Comparison of ENCODE assay signal across 11 cellular contexts in genomic region chr1:207453710-207454045, GRCh38. TPM values are rescaled to one million over a fixed set of nuclear protein-coding genes. Genes with fewer than 3 reads are reported as not detected.
DNase-seq lines count a peak whose midpoint lies in the region; ATAC-seq, FAIRE-seq and TF ChIP-seq lines count a peak whose summit lies in the region.
"Had no signal": no experiment of that assay in that cellular context is flagged by ENCODE, and none has a peak within 500 bp of the region (broad histone marks: within the 10 kb centered on the region; RNA-seq: fewer than 3 reads in every experiment).

No MANE protein-coding gene starts in this region.

- H2AFZ ChIP-seq in Karpas-422 (ENCODE audit: low read length) = no peak overlapping the region

- H3K9me2 ChIP-seq in Karpas-422 (replicated peaks; ENCODE audit: insufficient read depth, low read length) = no peaks in the 10 kb centered on the region

- H3K36me3 ChIP-seq in colonic mucosa = no peaks in the 10 kb centered on the region
- H3K36me3 ChIP-seq in pancreas = no peaks in the 10 kb centered on the region
- H3K36me3 ChIP-seq in Karpas-422 (ENCODE audit: insufficient read depth, low read length) = no peaks in the 10 kb centered on the region
- H3K36me3 ChIP-seq: MG63 had no signal

- no peaks in the 10 kb centered on the region for H3K79me2 ChIP-seq in Karpas-422 (ENCODE audit: low read length)

- no peak for DNase-seq in GM12865 (ENCODE audit: low read depth)
- no peak for DNase-seq in colonic mucosa
- DNase-seq in pancreas = no peak
- DNase-seq in stimulated activated CD4-positive, alpha-beta T cell treated with anti-CD3 and anti-CD28 coated beads, Interleukin-15, amount 100 ng/mL, for 24 hours = no peak
- no peak for DNase-seq in Karpas-422
- no peak for DNase-seq in DMS153 treated with DMSO at 0.1 percent for 48 hours (lab: John Stamatoyannopoulos, UW; ENCODE audit: unreplicated experiment)
- no peak for DNase-seq in NOMO-1 (lab: John Stamatoyannopoulos, UW; ENCODE audit: unreplicated experiment in 2 of 2)

- H3K4me1 ChIP-seq in colonic mucosa (peaks cover 7% of the 10 kb centered on the region), pancreas (no peaks in the 10 kb centered on the region), Karpas-422 (ENCODE audit: low read length) (peaks cover 9% of the 10 kb centered on the region)

- intact Hi-C loops in colonic mucosa (cut with DNase I) (no loop called here), pancreas (cut with DNase I) (no loop called here)

- no peak for TF ChIP-seq CTCF in GM12865 (IDR thresholded peaks at IDR 0.05; ENCODE audit: insufficient read depth, low read depth, low read length, missing control alignments)
- no peak for TF ChIP-seq CTCF in colonic mucosa (IDR thresholded peaks at IDR 0.05)
- TF ChIP-seq CTCF in pancreas (IDR thresholded peaks at IDR 0.05) = no peak

- peak overlapping the region; percentile 76 for H3K4me3 ChIP-seq in GM12865 (ENCODE audit: low read depth, low read length)
- peak overlapping the region; percentile 54 for H3K4me3 ChIP-seq in colonic mucosa
- peak overlapping the region in 3 of 4 donors; percentile 11 to 62 (median 41) for H3K4me3 ChIP-seq in pancreas
- H3K4me3 ChIP-seq in Karpas-422 (ENCODE audit: low read length) = no peak overlapping the region

- no peaks in the 10 kb centered on the region for H4K20me1 ChIP-seq in Karpas-422 (ENCODE audit: insufficient read depth, low read depth, low read length)

- no peaks in the 10 kb centered on the region for H3K9me3 ChIP-seq in colonic mucosa
- no peaks in the 10 kb centered on the region for H3K9me3 ChIP-seq in pancreas
- H3K9me3 ChIP-seq in Karpas-422 (ENCODE audit: low read length) = no peaks in the 10 kb centered on the region
- H3K9me3 ChIP-seq: MG63 had no signal

- WGBS in pancreas, 2 donors = 1 to 6% methylated on average over 1 of the region's 1 CpG

- H3K4me2 ChIP-seq in Karpas-422 (ENCODE audit: low read depth, low read length, poor library complexity, severe bottlenecking) = no peak overlapping the region

- peaks cover 27% of the 10 kb centered on the region for H3K27me3 ChIP-seq in colonic mucosa
- peaks cover 0 to 7% (median 0%) of the 10 kb centered on the region in 4 donors for H3K27me3 ChIP-seq in pancreas
- no peaks in the 10 kb centered on the region for H3K27me3 ChIP-seq in Karpas-422 (ENCODE audit: low read length)

- FAIRE-seq in pancreas (lab: Jason Lieb, UNC) = no peak

- H3K27ac ChIP-seq in colonic mucosa = no peak overlapping the region
- H3K27ac ChIP-seq in pancreas = no peak overlapping the region
- H3K27ac ChIP-seq in Karpas-422 (ENCODE audit: low read length) = no peak overlapping the region
- H3K27ac ChIP-seq: VCaP had no signal

- peak; percentile 7 for ATAC-seq in HG03139 (IDR thresholded peaks at IDR 0.05; ENCODE audit: unreplicated experiment)
- ATAC-seq in pancreas = peak in 1 of 4 donors; percentile 47

- H3K9ac ChIP-seq in colonic mucosa (ENCODE audit: low read depth in 2 of 2, low read length in 2 of 2) (no peak overlapping the region), Karpas-422 (ENCODE audit: low read length) (no peak overlapping the region)

RNA-seq across cellular contexts. Expression of gene CR2, which starts 0.5 kb away (rescaled TPM):
- total RNA-seq in colonic mucosa (under 1 TPM; 0.05 to 0.35 TPM), pancreas (under 1 TPM in 5 of 6 donors, not detected in 1; 0.03 to 0.34 (median 0.14) TPM)
- polyA plus RNA-seq in pancreas = under 1 TPM; 0.04 to 0.07 TPM
- 0.11 TPM in 1 of 2 replicates, not detected in the other for total RNA-seq in Karpas-422 (2014; rRNA removed; shearing (Covaris generic); ENCODE audit: low replicate concordance)
- total RNA-seq: lung microvascular endothelial cell had no signal

RNA-seq across cellular contexts. Expression of gene CR1, which starts 42.3 kb away (rescaled TPM):
- total RNA-seq in colonic mucosa (1 to 10 TPM in 1 of 2 donors, under 1 TPM in 1; 0.42 to 3.5 TPM), pancreas (1 to 10 TPM in 3 of 6 donors, under 1 TPM in 3; 0.14 to 4.7 (median 1.0) TPM)
- polyA plus RNA-seq in pancreas = under 1 TPM; 0.05 to 0.08 TPM
- not detected in 2 replicates for total RNA-seq in Karpas-422 (2014; rRNA removed; shearing (Covaris generic); ENCODE audit: low replicate concordance)
- total RNA-seq: lung microvascular endothelial cell had no signal
